3 cellular contexts compared by ENCODE assay signal in genomic region chr1:208488432-208488831, GRCh38.
A peak's percentile ranks its signal among the peaks of the same experiment; 100 is the strongest.
DNase-seq lines count a peak whose midpoint lies in the region; ATAC-seq, FAIRE-seq and TF ChIP-seq lines count a peak whose summit lies in the region.
"Not testable (repeated sequence)": the region's sequence is repeated elsewhere in the genome, so short reads cannot be mapped to it uniquely, and the experiment has no call there.

No MANE protein-coding gene starts in this region.

- ATAC-seq in upper lobe of right lung: not testable (repeated sequence)

- DNase-seq in coronary artery (ENCODE audit: low spot score) (peak; percentile 58), kidney (peak; percentile 58), upper lobe of right lung (peak; percentile 66)

- H3K9me3 ChIP-seq in kidney (ENCODE audit: control insufficient read depth in 1 of 2, low read length in 2 of 2); upper lobe of right lung: not testable (repeated sequence)

- H3K9ac ChIP-seq in kidney (ENCODE audit: low read length in 2 of 2): not testable (repeated sequence)

- intact Hi-C loops in kidney (cut with DNase I); upper lobe of right lung (cut with DNase I): not testable (repeated sequence)

- H3K4me1 ChIP-seq in kidney (ENCODE audit: control insufficient read depth in 1 of 2, insufficient read depth in 1 of 2, low read depth in 1 of 2, low read length in 2 of 2); upper lobe of right lung: not testable (repeated sequence)

- not testable (repeated sequence) for TF ChIP-seq CTCF in coronary artery (IDR thresholded peaks at IDR 0.05); kidney (IDR thresholded peaks at IDR 0.05; ENCODE audit: borderline replicate concordance, extremely low read depth, insufficient read depth); upper lobe of right lung (IDR thresholded peaks at IDR 0.05)

- not testable (repeated sequence) for H3K4me3 ChIP-seq in coronary artery; kidney (ENCODE audit: low read length in 2 of 2); upper lobe of right lung

- H3K27ac ChIP-seq in coronary artery; kidney (ENCODE audit: low read depth in 2 of 2, low read length in 2 of 2); upper lobe of right lung: not testable (repeated sequence)

- not testable (repeated sequence) for FAIRE-seq in kidney (lab: Jason Lieb, UNC)

- H3K36me3 ChIP-seq in kidney (ENCODE audit: control insufficient read depth in 1 of 2, insufficient read depth in 2 of 2, low read length in 2 of 2); upper lobe of right lung: not testable (repeated sequence)

- not testable (repeated sequence) for H3K27me3 ChIP-seq in upper lobe of right lung
